16 cellular contexts compared by ENCODE assay signal in the genomic region with DNA sequence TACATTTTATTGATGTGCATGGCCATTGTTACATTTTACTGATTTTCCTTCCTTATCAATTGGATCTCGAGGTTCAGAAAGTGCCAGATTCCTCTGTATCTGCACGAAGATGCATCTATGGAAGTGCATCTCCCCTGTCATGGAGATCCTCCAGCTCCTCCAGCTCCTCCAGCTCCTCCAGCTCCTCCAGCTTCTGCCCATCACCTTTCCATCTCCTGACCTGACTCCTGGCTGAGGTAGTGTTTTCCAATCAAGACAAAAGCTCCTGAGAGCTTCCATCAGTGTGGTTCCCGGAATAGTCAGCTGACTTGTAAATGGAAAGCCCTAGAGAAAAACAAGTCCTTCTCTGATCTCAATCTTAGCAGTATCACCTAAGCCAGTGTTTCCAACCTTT.
DNase-seq lines count a peak whose midpoint lies in the region; ATAC-seq, FAIRE-seq and TF ChIP-seq lines count a peak whose summit lies in the region.
"Had no signal": no experiment of that assay in that cellular context is flagged by ENCODE, and none has a peak within 500 bp of the region (broad histone marks: within the 10 kb centered on the region; RNA-seq: fewer than 3 reads in every experiment).

No MANE protein-coding gene starts in this region.

- H2BK12ac ChIP-seq in H1 (ENCODE audit: low read depth, low read length) = peak overlapping the region; percentile 22; the same call in 1 of the 2 replicates

- H2BK120ac ChIP-seq in H1 (replicated peaks; ENCODE audit: low read depth, low read length) = no peak overlapping the region

- H3K4me3 ChIP-seq in Peyer's patch (no peak overlapping the region), H1 (ENCODE audit: extremely low read depth in 1 of 4, insufficient read depth in 2 of 4, low read depth in 3 of 4, low read length in 4 of 4) (no peak overlapping the region), BE2C (ENCODE audit: low read depth, low read length) (no peak overlapping the region)
- H3K4me3 ChIP-seq: hepatocyte, uterus had no signal

- no peak overlapping the region for H2AFZ ChIP-seq in H1 (ENCODE audit: low read length)
- H2AFZ ChIP-seq: hepatocyte had no signal

- no peaks in the 10 kb centered on the region for H3K9me3 Mint-ChIP-seq in activated T-cell treated with anti-CD3 and anti-CD28 coated beads, Interleukin-2, amount 50 U/mL, for 4 hours
- H3K9me3 Mint-ChIP-seq in stimulated activated naive B cell treated with anti-CD40 and anti-IgM and Interleukin-4, amounts not matched to agents 10 μg/mL and 1 μg/mL and 100 μg/mL, for 72 hours = peaks cover 0 to 3% of the 10 kb centered on the region in 2 donors

- H3K4me1 ChIP-seq in Peyer's patch = peaks cover 0 to 28% (median 15%) of the 10 kb centered on the region in 4 donors
- H3K4me1 ChIP-seq in H1 (replicated peaks in 1 of 4; ENCODE audit: control insufficient read depth in 3 of 4, insufficient read depth in 4 of 4, low read length in 3 of 4) = peaks cover 0 to 3% (median 1%) of the 10 kb centered on the region in 4 experiments; a peak in 1 of 7 replicates
- no peaks in the 10 kb centered on the region for H3K4me1 ChIP-seq in BE2C
- H3K4me1 ChIP-seq: uterus had no signal

- CTCF ChIA-PET in H1 (lab: Charles Lee; ENCODE audit: partially characterized antibody) = interaction anchor here (0.7 kb wide), 1 partner anchor 10 kb away, joined by 3 read pairs; no protein-coding TSS in a partner anchor

- H3K9me3 ChIP-seq in Peyer's patch = no peaks in the 10 kb centered on the region
- H3K9me3 ChIP-seq in H1 (ENCODE audit: insufficient read depth in 2 of 2, low read depth in 1 of 2, low read length in 1 of 2) = no peaks in the 10 kb centered on the region
- H3K9me3 ChIP-seq in BE2C = no peaks in the 10 kb centered on the region
- H3K9me3 ChIP-seq: uterus had no signal

- no peaks in the 10 kb centered on the region for H3K79me2 ChIP-seq in H1 (ENCODE audit: control insufficient read depth in 1 of 2, insufficient read depth in 2 of 2, low read length in 2 of 2)
- H3K79me2 ChIP-seq: hepatocyte had no signal

- no peak overlapping the region for H2BK20ac ChIP-seq in H1 (ENCODE audit: low read length)

- no peak overlapping the region for H3K14ac ChIP-seq in H1 (ENCODE audit: insufficient read length)

- no peak overlapping the region for H4K5ac ChIP-seq in H1 (ENCODE audit: insufficient read length, low read depth, low read length)

- no peaks in the 10 kb centered on the region for H4K20me1 ChIP-seq in H1 (replicated peaks in 1 of 2; ENCODE audit: control insufficient read depth in 1 of 2, insufficient read depth in 2 of 2, low read length in 2 of 2)

- H3K4ac ChIP-seq in H1 (replicated peaks; ENCODE audit: insufficient read length, low read depth, low read length) = no peak overlapping the region

- TF ChIP-seq EP300 in H1 (IDR thresholded peaks at IDR 0.05; ENCODE audit: borderline replicate concordance in 1 of 2, low read depth in 2 of 2, low read length in 2 of 2) = no peak

- WGBS in H1 (ENCODE audit: extremely low coverage in 1 of 2, insufficient coverage in 1 of 2, insufficient read length in 1 of 2, insufficient replicate concordance in 2 of 2, low coverage in 1 of 2, low lambda C conversion rate in 2 of 2, missing lambda C conversion rate in 1 of 2), 2 experiments = 85% methylated on average over 3 of the region's 3 CpGs; no CpG with 5 or more reads in 1 of the 2 experiments

- POLR2A ChIA-PET in H1 (lab: Charles Lee; ENCODE audit: partially characterized antibody) = interaction anchor here (1.6 kb wide), 1 partner anchor 9 kb away, joined by 3 read pairs; no protein-coding TSS in a partner anchor

- no peak overlapping the region for H3K56ac ChIP-seq in H1 (replicated peaks; ENCODE audit: insufficient read length, low read depth, low read length)

- no peak overlapping the region for H3K9ac ChIP-seq in H1 (replicated peaks in 1 of 4; ENCODE audit: extremely low read depth in 1 of 4, low read depth in 3 of 4, low read length in 3 of 4)

- no peaks in the 10 kb centered on the region for H3K27me3 Mint-ChIP-seq in activated T-cell treated with anti-CD3 and anti-CD28 coated beads, Interleukin-2, amount 50 U/mL, for 4 hours (ENCODE audit: low read depth)
- no peaks in the 10 kb centered on the region for H3K27me3 Mint-ChIP-seq in stimulated activated naive B cell treated with anti-CD40 and anti-IgM and Interleukin-4, amounts not matched to agents 10 μg/mL and 1 μg/mL and 100 μg/mL, for 72 hours

- H2AK5ac ChIP-seq in H1 (ENCODE audit: low read depth, low read length) = peak overlapping the region; percentile 17; the same call in 1 of the 2 replicates

- no peak overlapping the region for H3K18ac ChIP-seq in H1 (ENCODE audit: extremely low read depth, low read length)

- no peaks in the 10 kb centered on the region for H3K79me1 ChIP-seq in H1 (ENCODE audit: low read depth, low read length)

- no peak for FAIRE-seq in H1 (lab: Jason Lieb, UNC)

- H3K36me3 ChIP-seq in Peyer's patch = no peaks in the 10 kb centered on the region
- no peaks in the 10 kb centered on the region for H3K36me3 ChIP-seq in H1 (ENCODE audit: control insufficient read depth in 2 of 4, insufficient read depth in 4 of 4, low read length in 3 of 4)
- no peaks in the 10 kb centered on the region for H3K36me3 ChIP-seq in BE2C
- H3K36me3 ChIP-seq: uterus had no signal

- TF ChIP-seq RAD21 in H1 (IDR thresholded peaks at IDR 0.05 in 1 of 2, conservative IDR thresholded peaks at IDR 0.05 in 1 of 2; ENCODE audit: low read depth in 2 of 2, low read length in 2 of 2) = no peak

- no peak overlapping the region for H2BK15ac ChIP-seq in H1 (ENCODE audit: low read length)

- TF ChIP-seq POLR2A in Peyer's patch (IDR thresholded peaks at IDR 0.05) (no peak), H1 (IDR thresholded peaks at IDR 0.05; ENCODE audit: control extremely low read depth in 1 of 2, low read depth in 2 of 2, low read length in 2 of 2) (no peak)

- H3K27ac ChIP-seq in Peyer's patch = peak overlapping the region; percentile 61 to 78 (median 70)
- H3K27ac ChIP-seq in H1 (ENCODE audit: low read depth, low read length) = 0 out of 2 replicates have a peak overlapping the region, but pooled peaks have one; percentile 29
- H3K27ac ChIP-seq: hepatocyte, HL-60, uterus, VCaP had no signal

- no peak overlapping the region for H4K8ac ChIP-seq in H1 (ENCODE audit: extremely low read depth, insufficient read depth, low read length)

- H2BK5ac ChIP-seq in H1 (ENCODE audit: low read depth, low read length) = no peak overlapping the region

- peaks cover 65% of the 10 kb centered on the region for H3K4me1 Mint-ChIP-seq in activated T-cell treated with anti-CD3 and anti-CD28 coated beads, Interleukin-2, amount 50 U/mL, for 4 hours (ENCODE audit: low read depth)
- peaks cover 42 to 67% of the 10 kb centered on the region in 2 donors for H3K4me1 Mint-ChIP-seq in stimulated activated naive B cell treated with anti-CD40 and anti-IgM and Interleukin-4, amounts not matched to agents 10 μg/mL and 1 μg/mL and 100 μg/mL, for 72 hours

- H3K4me2 ChIP-seq in H1 (ENCODE audit: insufficient read depth in 1 of 2, low read depth in 2 of 2, low read length in 2 of 2) = no peak overlapping the region
- H3K4me2 ChIP-seq: hepatocyte had no signal

- H3K23ac ChIP-seq in H1 (ENCODE audit: insufficient read length) = no peak overlapping the region

- H3K27me3 ChIP-seq in Peyer's patch (no peaks in the 10 kb centered on the region), H1 (replicated peaks in 1 of 4; ENCODE audit: control insufficient read depth in 3 of 4, extremely low read depth in 1 of 4, insufficient read depth in 3 of 4, low read length in 3 of 4) (no peaks in the 10 kb centered on the region), BE2C (no peaks in the 10 kb centered on the region)
- H3K27me3 ChIP-seq: hepatocyte, uterus had no signal

- H3K4me3 Mint-ChIP-seq in activated T-cell treated with anti-CD3 and anti-CD28 coated beads, Interleukin-2, amount 50 U/mL, for 4 hours = peak overlapping the region; percentile 63
- peak overlapping the region in 1 of 2 donors; percentile 62 for H3K4me3 Mint-ChIP-seq in stimulated activated naive B cell treated with anti-CD40 and anti-IgM and Interleukin-4, amounts not matched to agents 10 μg/mL and 1 μg/mL and 100 μg/mL, for 72 hours

- DNase-seq in activated T-cell treated with anti-CD3 and anti-CD28 coated beads, Interleukin-2, amount 50 U/mL, for 4 hours = no peak
- DNase-seq in activated T-cell treated with anti-CD3 and anti-CD28 coated beads, Interleukin-2, amount 50 U/mL, for 1 hour = no peak
- peak in 1 of 3 donors; percentile 30 for DNase-seq in Peyer's patch
- no peak for DNase-seq in H1 (ENCODE audit: low read depth in 1 of 2, low spot score in 2 of 2)
- no peak for DNase-seq in stimulated activated naive B cell treated with anti-CD40 and anti-IgM and Interleukin-4, amounts not matched to agents 10 μg/mL and 1 μg/mL and 100 μg/mL, for 72 hours
- no peak for DNase-seq in BE2C
- DNase-seq: DMS79, left ventricle myocardium superior, NCI-H2081 treated with DMSO at 0.1 percent for 48 hours, occipital lobe, uterus had no signal

- peak overlapping the region; percentile 97 for H3K27ac Mint-ChIP-seq in stimulated activated naive B cell treated with anti-CD40 and anti-IgM and Interleukin-4, amounts not matched to agents 10 μg/mL and 1 μg/mL and 100 μg/mL, for 72 hours

- no peak overlapping the region for H4K91ac ChIP-seq in H1 (replicated peaks; ENCODE audit: insufficient read length, low read length)

- no peaks in the 10 kb centered on the region for H3K36me3 Mint-ChIP-seq in activated T-cell treated with anti-CD3 and anti-CD28 coated beads, Interleukin-2, amount 50 U/mL, for 4 hours (ENCODE audit: insufficient read depth)
- peaks cover 0 to 6% of the 10 kb centered on the region in 2 donors for H3K36me3 Mint-ChIP-seq in stimulated activated naive B cell treated with anti-CD40 and anti-IgM and Interleukin-4, amounts not matched to agents 10 μg/mL and 1 μg/mL and 100 μg/mL, for 72 hours

- ATAC-seq in activated T-cell treated with anti-CD3 and anti-CD28 coated beads, Interleukin-2, amount 50 U/mL, for 4 hours = peak in 1 of 2 donors; percentile 24
- no peak for ATAC-seq in stimulated activated naive B cell treated with anti-CD40 and anti-IgM and Interleukin-4, amounts not matched to agents 10 μg/mL and 1 μg/mL and 100 μg/mL, for 72 hours (replicated peaks)
- ATAC-seq in HG02840 (IDR thresholded peaks at IDR 0.05; ENCODE audit: low FRiP score, unreplicated experiment) (no peak), HG03571 (IDR thresholded peaks at IDR 0.05; ENCODE audit: unreplicated experiment) (no peak)

- no peak for TF ChIP-seq CTCF in Peyer's patch (IDR thresholded peaks at IDR 0.05)
- no peak for TF ChIP-seq CTCF in H1 (IDR thresholded peaks at IDR 0.05; ENCODE audit: control extremely low read depth in 1 of 3, insufficient read depth in 1 of 3, low read depth in 1 of 3, low read length in 3 of 3)
- no peak for TF ChIP-seq CTCF in BE2C (IDR thresholded peaks at IDR 0.05; ENCODE audit: low read depth, low read length)

- no peaks in the 10 kb centered on the region for H3K23me2 ChIP-seq in H1 (ENCODE audit: low read depth, low read length)

TF ChIP-seq in H1, 55 proteins besides CTCF, POLR2A, EP300 and RAD21 (continues in another document):
- TF ChIP-seq JUN (IDR thresholded peaks at IDR 0.05; ENCODE audit: low read depth, low read length) (no peak), EZH2 (IDR thresholded peaks at IDR 0.05; ENCODE audit: low read depth, low read length, severe bottlenecking) (no peak), JUND (IDR thresholded peaks at IDR 0.05; ENCODE audit: low read length) (no peak), KDM4A (IDR thresholded peaks at IDR 0.05; ENCODE audit: low read depth, low read length, severe bottlenecking) (no peak)
